Comparison of ENCODE assay signal across 14 cellular contexts in the genomic region with DNA sequence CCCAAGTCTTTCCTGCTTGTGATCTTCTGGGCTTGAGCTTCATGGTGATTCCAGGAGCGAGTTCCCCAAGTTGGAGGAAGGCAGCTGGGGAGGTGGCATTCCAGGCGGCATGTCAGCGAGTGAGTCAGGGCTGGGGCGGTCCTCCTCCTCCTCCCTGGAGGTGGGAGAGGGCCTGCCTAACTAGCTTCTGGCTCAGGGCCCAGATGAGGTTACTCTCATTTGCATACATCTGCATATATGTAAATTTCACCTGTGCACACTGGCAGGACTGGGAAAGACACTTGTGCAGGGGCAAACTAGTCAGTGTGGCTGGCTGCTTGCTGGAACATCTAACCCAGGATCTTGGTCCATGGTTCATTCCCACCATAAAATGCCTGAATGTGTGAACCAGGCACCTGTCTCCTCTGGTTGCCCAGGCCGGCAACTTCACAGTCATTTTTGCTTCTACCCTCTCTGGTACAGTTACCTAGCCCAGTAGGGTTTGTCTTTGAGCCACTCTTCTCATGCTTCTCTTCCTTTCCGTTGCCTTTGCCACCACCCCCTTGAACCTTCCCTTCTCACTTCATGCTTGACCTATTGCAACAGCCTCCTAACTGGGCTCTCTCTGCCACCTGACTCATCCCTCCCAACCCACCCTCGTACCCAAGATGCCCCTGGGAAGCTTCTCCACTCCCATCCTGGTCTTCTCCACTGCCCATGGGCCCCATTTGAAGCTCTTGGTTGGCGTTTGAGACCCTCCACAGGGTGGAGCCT. TPM values are rescaled to one million over a fixed set of nuclear protein-coding genes. Genes with fewer than 3 reads are reported as not detected.
DNase-seq lines count a peak whose midpoint lies in the region; ATAC-seq and TF ChIP-seq lines count a peak whose summit lies in the region.
"Had no signal": no experiment of that assay in that cellular context is flagged by ENCODE, and none has a peak within 500 bp of the region (broad histone marks: within the 10 kb centered on the region; RNA-seq: fewer than 3 reads in every experiment).

No MANE protein-coding gene starts in this region.

- H2BK120ac ChIP-seq in mesenchymal stem cell (ENCODE audit: low read depth, low read length), result no peak overlapping the region

- H3K23ac ChIP-seq in mesenchymal stem cell (ENCODE audit: low read length in 2 of 2), result no peak overlapping the region

- H3K4me3 ChIP-seq in GM23338 (no peak overlapping the region), mesenchymal stem cell (ENCODE audit: insufficient read depth in 1 of 2, low read depth in 1 of 2, low read length in 2 of 2) (no peak overlapping the region), mammary epithelial cell (replicated peaks in 1 of 3; ENCODE audit: insufficient read depth in 1 of 3, low read depth in 2 of 3, low read length in 3 of 3) (no peak overlapping the region)
- H3K4me3 ChIP-seq: dorsolateral prefrontal cortex had no signal

- H3K14ac ChIP-seq in mesenchymal stem cell (ENCODE audit: low read length in 2 of 2), result no peak overlapping the region

- H4K91ac ChIP-seq in mesenchymal stem cell (ENCODE audit: low read length), result no peak overlapping the region

- no TSS peak for BruUV-seq in mammary epithelial cell (replicated peaks; lab: Mats Ljungman, UMichigan)

- in situ Hi-C loops in mammary epithelial cell (cut with MboI; ENCODE audit: low sequenced_read_pairs in 2 of 2), result no loop called here

- H3K27me3 Mint-ChIP-seq in GM23338 (ENCODE audit: insufficient read depth, low read depth, poor library complexity), result peaks cover 51% of the 10 kb centered on the region
- H3K27me3 Mint-ChIP-seq in activated T-helper 17 cell treated with anti-CD3 and anti-CD28 coated beads, Interleukin-2, amount 50 U/mL, for 72 hours, result peaks cover 24% of the 10 kb centered on the region

- H3K36me3 ChIP-seq in GM23338 (ENCODE audit: insufficient read depth), result no peaks in the 10 kb centered on the region
- H3K36me3 ChIP-seq in mesenchymal stem cell (ENCODE audit: control insufficient read depth in 1 of 2, insufficient read depth in 2 of 2, low read depth in 1 of 2, low read length in 2 of 2), result no peaks in the 10 kb centered on the region
- no peaks in the 10 kb centered on the region for H3K36me3 ChIP-seq in mammary epithelial cell (ENCODE audit: insufficient read depth, low read length)

- no peaks in the 10 kb centered on the region for H3K79me1 ChIP-seq in mesenchymal stem cell (replicated peaks; ENCODE audit: low read length, poor library complexity, severe bottlenecking)

- H2BK5ac ChIP-seq in mesenchymal stem cell (ENCODE audit: low read depth, low read length, poor library complexity, severe bottlenecking), result no peak overlapping the region

- no peaks in the 10 kb centered on the region for H3K9me3 ChIP-seq in mesenchymal stem cell (ENCODE audit: control insufficient read depth, low read length)
- H3K9me3 ChIP-seq in mammary epithelial cell (replicated peaks; ENCODE audit: insufficient read depth, low read length), result no peaks in the 10 kb centered on the region

- intact Hi-C loops in mammary epithelial cell (cut with micrococcal nuclease), result no loop called here

- H3K9me2 ChIP-seq in GM23338 (ENCODE audit: insufficient read depth), result no peaks in the 10 kb centered on the region

- H2AFZ ChIP-seq in GM23338 (no peak overlapping the region), mesenchymal stem cell (ENCODE audit: low read depth, low read length) (no peak overlapping the region), mammary epithelial cell (ENCODE audit: low read depth, low read length) (no peak overlapping the region)

- H3K79me2 ChIP-seq in GM23338 (replicated peaks; ENCODE audit: insufficient read depth) (no peaks in the 10 kb centered on the region), mammary epithelial cell (ENCODE audit: insufficient read depth, low read length) (no peaks in the 10 kb centered on the region)

- H4K20me1 ChIP-seq in GM23338 (replicated peaks; ENCODE audit: insufficient read depth), result peaks cover 6% of the 10 kb centered on the region; the same call in 1 of the 2 replicates
- H4K20me1 ChIP-seq in mammary epithelial cell (ENCODE audit: insufficient read depth, low read length), result no peaks in the 10 kb centered on the region

- WGBS in mesenchymal stem cell, result 49% methylated on average over 8 of the region's 8 CpGs
- 78% methylated on average over 6 of the region's 8 CpGs for WGBS in mammary epithelial cell (ENCODE audit: low coverage, missing lambda C conversion rate)

- no peaks in the 10 kb centered on the region; the same call in 2 of the 3 replicates for H3K9me3 Mint-ChIP-seq in GM23338
- no peaks in the 10 kb centered on the region for H3K9me3 Mint-ChIP-seq in activated T-helper 17 cell treated with anti-CD3 and anti-CD28 coated beads, Interleukin-2, amount 50 U/mL, for 72 hours
- H3K9me3 Mint-ChIP-seq: activated CD4-positive, alpha-beta T cell treated with anti-CD3 and anti-CD28 coated beads, Interleukin-2, amount 10 ng/mL, durations not matched to agents 7 days and 5 days; CD8-positive, alpha-beta T cell; mesothelial cell of epicardium had no signal

- no peak overlapping the region for H2BK12ac ChIP-seq in mesenchymal stem cell (ENCODE audit: low read length in 2 of 2)

- dilution Hi-C loops in mammary epithelial cell (cut with HindIII; ENCODE audit: low sequenced_read_pairs), result loop anchor here (5.0 kb wide), 2 partner anchors 38 to 57 kb away; a partner anchor contains a TSS

- no peak overlapping the region for H3K18ac ChIP-seq in mesenchymal stem cell (ENCODE audit: low read depth in 1 of 2, low read length in 2 of 2)

- H3K4me1 ChIP-seq in GM23338 (ENCODE audit: insufficient read depth) (peaks cover 19% of the 10 kb centered on the region), mesenchymal stem cell (ENCODE audit: control insufficient read depth, insufficient read depth, low read depth, low read length) (peaks cover 7% of the 10 kb centered on the region), mammary epithelial cell (ENCODE audit: insufficient read depth, low read length) (peaks cover 6% of the 10 kb centered on the region)

- no peak overlapping the region for H2AK5ac ChIP-seq in mesenchymal stem cell (ENCODE audit: low read length, severe bottlenecking)

- H3K27me3 ChIP-seq in GM23338 (ENCODE audit: insufficient read depth) (peaks cover 42% of the 10 kb centered on the region), mesenchymal stem cell (ENCODE audit: control insufficient read depth in 1 of 2, insufficient read depth in 1 of 2, low read length in 2 of 2) (peaks cover 37 to 46% of the 10 kb centered on the region in 2 experiments), mammary epithelial cell (ENCODE audit: insufficient read depth, low read length) (peaks cover 23% of the 10 kb centered on the region)

- peaks cover 22% of the 10 kb centered on the region for H3K4me1 Mint-ChIP-seq in GM23338
- peaks cover 11% of the 10 kb centered on the region for H3K4me1 Mint-ChIP-seq in activated T-helper 17 cell treated with anti-CD3 and anti-CD28 coated beads, Interleukin-2, amount 50 U/mL, for 72 hours

- no peak overlapping the region for H3K4me2 ChIP-seq in GM23338
- no peak overlapping the region for H3K4me2 ChIP-seq in mesenchymal stem cell (ENCODE audit: low read length, poor library complexity, severe bottlenecking)
- no peak overlapping the region for H3K4me2 ChIP-seq in mammary epithelial cell (ENCODE audit: insufficient read depth, low read depth, low read length)

- no peak overlapping the region for H4K8ac ChIP-seq in mesenchymal stem cell (ENCODE audit: low read length)

- H3K9ac ChIP-seq in mesenchymal stem cell (ENCODE audit: low read length) (no peak overlapping the region), mammary epithelial cell (ENCODE audit: insufficient read depth, low read length) (no peak overlapping the region)

- CTCF ChIA-PET in mammary epithelial cell (lab: Charles Lee; ENCODE audit: low non-redundant PET), result no interaction called here

- H3K27ac ChIP-seq in GM23338 (ENCODE audit: low read depth) (no peak overlapping the region), mesenchymal stem cell (ENCODE audit: low read length, poor library complexity, severe bottlenecking) (no peak overlapping the region), mammary epithelial cell (ENCODE audit: insufficient read depth, low read depth, low read length) (no peak overlapping the region)
- H3K27ac ChIP-seq: dorsolateral prefrontal cortex had no signal

- H3K4ac ChIP-seq in mesenchymal stem cell (ENCODE audit: low read depth in 1 of 2, low read length in 2 of 2), result no peak overlapping the region

- DNase-seq in GM23338 (ENCODE audit: low spot score) (peak; percentile 36), M059J (ENCODE audit: low read depth) (peak; percentile 83), T1000 (lab: John Stamatoyannopoulos, UW) (peak; percentile 11), myocyte (ENCODE audit: low read depth) (peak; percentile 24), mesenchymal stem cell (no peak), mammary epithelial cell (no peak)
- DNase-seq: activated CD4-positive, alpha-beta T cell treated with anti-CD3 and anti-CD28 coated beads, Interleukin-2, amount 10 ng/mL, durations not matched to agents 7 days and 5 days; CD8-positive, alpha-beta T cell; dorsolateral prefrontal cortex; substantia nigra had no signal

- no peak for TF ChIP-seq CTCF in GM23338 (conservative IDR thresholded peaks at IDR 0.05; ENCODE audit: low read depth in 2 of 2)
- no peak for TF ChIP-seq CTCF in mammary epithelial cell (conservative IDR thresholded peaks at IDR 0.05 in 1 of 2, IDR thresholded peaks at IDR 0.05 in 1 of 2; ENCODE audit: extremely low read depth in 1 of 2, insufficient read depth in 1 of 2, low read depth in 1 of 2, low read length in 2 of 2)

- H3K4me3 Mint-ChIP-seq in GM23338, result no peak overlapping the region
- H3K4me3 Mint-ChIP-seq in activated T-helper 17 cell treated with anti-CD3 and anti-CD28 coated beads, Interleukin-2, amount 50 U/mL, for 72 hours, result no peak overlapping the region
- H3K4me3 Mint-ChIP-seq: activated CD4-positive, alpha-beta T cell treated with anti-CD3 and anti-CD28 coated beads, Interleukin-2, amount 10 ng/mL, durations not matched to agents 7 days and 5 days; CD8-positive, alpha-beta T cell; mesothelial cell of epicardium had no signal

- peak; percentile 15 for ATAC-seq in GM23338
- ATAC-seq in GM19328 (IDR thresholded peaks at IDR 0.05; ENCODE audit: unreplicated experiment), result no peak
- ATAC-seq in activated T-helper 17 cell treated with anti-CD3 and anti-CD28 coated beads, Interleukin-2, amount 50 U/mL, for 72 hours (replicated peaks), result no peak
- ATAC-seq: CD8-positive, alpha-beta T cell had no signal

- H3F3A ChIP-seq in GM23338 (replicated peaks; ENCODE audit: low read depth), result peaks cover 2% of the 10 kb centered on the region; the same call in 1 of the 2 replicates

- no peak overlapping the region for H3K27ac Mint-ChIP-seq in GM23338
- no peak overlapping the region for H3K27ac Mint-ChIP-seq in activated T-helper 17 cell treated with anti-CD3 and anti-CD28 coated beads, Interleukin-2, amount 50 U/mL, for 72 hours
- H3K27ac Mint-ChIP-seq: activated CD4-positive, alpha-beta T cell treated with anti-CD3 and anti-CD28 coated beads, Interleukin-2, amount 10 ng/mL, durations not matched to agents 7 days and 5 days; CD8-positive, alpha-beta T cell; mesothelial cell of epicardium had no signal

- no peak overlapping the region for H2BK15ac ChIP-seq in mesenchymal stem cell (ENCODE audit: low read depth, poor library complexity, severe bottlenecking)

- H3K36me3 Mint-ChIP-seq in GM23338 (ENCODE audit: low read depth), result no peaks in the 10 kb centered on the region
- H3K36me3 Mint-ChIP-seq in activated T-helper 17 cell treated with anti-CD3 and anti-CD28 coated beads, Interleukin-2, amount 50 U/mL, for 72 hours (ENCODE audit: low read depth), result no peaks in the 10 kb centered on the region
- H3K36me3 Mint-ChIP-seq: CD8-positive, alpha-beta T cell; mesothelial cell of epicardium had no signal

RNA-seq across cellular contexts. Expression of a gene that starts 9.6 kb away (rescaled TPM):
- 0.10 and 0.58 TPM in 2 replicates for total RNA-seq in GM23338 (2014; rRNA removed; shearing (Covaris generic))
- polyA plus RNA-seq in GM23338 (2016; fragmentation: Nextera tagmentation; extraction: Ambion mirVana), result 0.79 and 0.80 TPM in 2 replicates
- 5.5 and 7.4 TPM in 2 replicates for total RNA-seq in M059J (2014; rRNA removed; shearing (Covaris generic))
- not detected in 2 replicates for total RNA-seq in myocyte
- polyA plus RNA-seq in myocyte (2012), result 0.33 TPM
- 0.14 TPM for polyA plus RNA-seq in mesenchymal stem cell (2013, experiment 1 of 2)
- polyA plus RNA-seq in mesenchymal stem cell (2013, experiment 2 of 2), result 0.03 TPM
- total RNA-seq in mammary epithelial cell, result under 1 TPM in 1 of 2 donors, not detected in 1; 0.49 TPM
- 0.14 TPM for polyA plus RNA-seq in mammary epithelial cell
- not detected for polyA minus RNA-seq in mammary epithelial cell
- under 1 TPM; 0.39 to 0.61 TPM for total RNA-seq in activated T-helper 17 cell treated with anti-CD3 and anti-CD28 coated beads, Interleukin-2, amount 50 U/mL, for 72 hours

RNA-seq across cellular contexts. Expression of a gene that starts 35.7 kb away (rescaled TPM):
- total RNA-seq in GM23338 (2014; rRNA removed; shearing (Covaris generic)), result 0.14 TPM in 1 of 2 replicates, not detected in the other
- polyA plus RNA-seq in GM23338 (2016; fragmentation: Nextera tagmentation; extraction: Ambion mirVana) (0.19 and 0.27 TPM in 2 replicates), mammary epithelial cell (0.18 TPM)
- total RNA-seq in M059J (2014; rRNA removed; shearing (Covaris generic)), result 0.15 and 0.96 TPM in 2 replicates
- total RNA-seq in myocyte (0.13 and 1.1 TPM in 2 replicates), mammary epithelial cell (under 1 TPM; 0.33 to 0.42 TPM)
- 0.05 TPM for polyA plus RNA-seq in myocyte (2012)
- polyA plus RNA-seq in mesenchymal stem cell (2013, experiment 1 of 2), result 0.01 TPM
- polyA plus RNA-seq in mesenchymal stem cell (2013, experiment 2 of 2), result not detected
- not detected for polyA minus RNA-seq in mammary epithelial cell
- not detected for total RNA-seq in activated T-helper 17 cell treated with anti-CD3 and anti-CD28 coated beads, Interleukin-2, amount 50 U/mL, for 72 hours
- total RNA-seq: activated CD4-positive, alpha-beta T cell treated with anti-CD3 and anti-CD28 coated beads, Interleukin-2, amount 10 ng/mL, durations not matched to agents 7 days and 5 days; CD8-positive, alpha-beta T cell; T-helper 2 cell treated with Interferon-gamma antibody and Interleukin-4, amounts not matched to agents 100 ng/mL and 5 ng/mL, for 36 hours had no signal

Comparison
In these comparisons a context has a peak if more than half of its experiments do, and no peak if none do; other contexts are left out.
1. DNase-seq: peak in GM23338 (single experiment), M059J (single experiment), T1000 (single experiment) and myocyte (single experiment); none in mesenchymal stem cell (single experiment) and mammary epithelial cell (single experiment).